ENCODE assay signal across 27 cellular contexts in genomic region chr15:77721963-77722362, GRCh38.
"Had no signal": no experiment of that assay in that cellular context is flagged by ENCODE, and none has a peak within 500 bp of the region (broad histone marks: within the 10 kb centered on the region; RNA-seq: fewer than 3 reads in every experiment).

No MANE protein-coding gene starts in this region.

- H3K4me1 Mint-ChIP-seq: naive B cell; natural killer cell; stimulated activated naive B cell treated with anti-CD40 and anti-IgM and Interleukin-4, amounts not matched to agents 10 μg/mL and 1 μg/mL and 100 μg/mL, for 72 hours had no signal

- H3K36me3 ChIP-seq: left ventricle myocardium inferior, neural progenitor cell, neutrophil, ovary, right atrium auricular region, stomach, thyroid gland, transverse colon, upper lobe of left lung, vagina had no signal

- ATAC-seq: natural killer cell; sciatic nerve; stimulated activated naive B cell treated with anti-CD40 and anti-IgM and Interleukin-4, amounts not matched to agents 10 μg/mL and 1 μg/mL and 100 μg/mL, for 72 hours; stimulated activated naive CD8-positive, alpha-beta T cell treated with anti-CD3 and anti-CD28 coated beads, Interleukin-15, Interleukin-2, amounts not matched to agents 100 U/mL and 50 U/mL, for 24 hours had no signal

- H3K27ac ChIP-seq: left ventricle myocardium inferior, neural progenitor cell, neutrophil, ovary, right atrium auricular region, skin epidermis, stomach, testis, thyroid gland, transverse colon, upper lobe of left lung, vagina had no signal

- H3K9ac ChIP-seq: neural progenitor cell had no signal

- H3K27ac Mint-ChIP-seq: naive B cell; natural killer cell; neural progenitor cell; progenitor cell of endocrine pancreas; stimulated activated naive B cell treated with anti-CD40 and anti-IgM and Interleukin-4, amounts not matched to agents 10 μg/mL and 1 μg/mL and 100 μg/mL, for 72 hours had no signal

- H3K36me3 Mint-ChIP-seq: mesothelial cell of epicardium; naive B cell; natural killer cell; neural progenitor cell; stimulated activated naive B cell treated with anti-CD40 and anti-IgM and Interleukin-4, amounts not matched to agents 10 μg/mL and 1 μg/mL and 100 μg/mL, for 72 hours had no signal

- H3K9me3 ChIP-seq: left ventricle myocardium inferior, neutrophil, ovary, right atrium auricular region, stomach, testis, thyroid gland, transverse colon, upper lobe of left lung, vagina had no signal

- H3K4me2 ChIP-seq: neural progenitor cell had no signal

- H3K27me3 Mint-ChIP-seq: progenitor cell of endocrine pancreas had no signal

- H3K9me3 Mint-ChIP-seq: mesothelial cell of epicardium; naive B cell; natural killer cell; nephron progenitor cell; neural progenitor cell; stimulated activated naive B cell treated with anti-CD40 and anti-IgM and Interleukin-4, amounts not matched to agents 10 μg/mL and 1 μg/mL and 100 μg/mL, for 72 hours had no signal

- H2AFZ ChIP-seq: neural progenitor cell had no signal

- H3K4me3 ChIP-seq: left ventricle myocardium inferior, lung, neural progenitor cell, ovary, right atrium auricular region, skin epidermis, stomach, testis, thyroid gland, transverse colon, upper lobe of left lung, vagina had no signal

- H3K27me3 ChIP-seq: neural progenitor cell, ovary, right atrium auricular region, testis, thyroid gland, upper lobe of left lung, vagina had no signal

- H3K4me1 ChIP-seq: right atrium auricular region, stomach, testis, thyroid gland, transverse colon, upper lobe of left lung, vagina had no signal

- H3K4me3 Mint-ChIP-seq: mesothelial cell of epicardium; naive B cell; natural killer cell; nephron progenitor cell; neural progenitor cell; stimulated activated naive B cell treated with anti-CD40 and anti-IgM and Interleukin-4, amounts not matched to agents 10 μg/mL and 1 μg/mL and 100 μg/mL, for 72 hours had no signal

- DNase-seq: islet precursor cell; left ventricle myocardium inferior; mesendoderm; naive B cell; natural killer cell; nephron progenitor cell; ovary; stimulated activated CD4-positive, alpha-beta T cell treated with anti-CD3 and anti-CD28 coated beads, Interleukin-12 subunit alpha, Interleukin-12 subunit beta, amount 100 ng/mL, for 4 hours; stimulated activated CD4-positive, alpha-beta T cell treated with anti-CD3 and anti-CD28 coated beads, Interleukin-15, amount 100 ng/mL, for 24 hours; stimulated activated CD4-positive, alpha-beta T cell treated with anti-CD3 and anti-CD28 coated beads, Interleukin-2, amount 100 ng/mL, for 24 hours; stimulated activated CD4-positive, alpha-beta T cell treated with anti-CD3 and anti-CD28 coated beads, Interleukin-4, amount 100 ng/mL, for 1 hour; stimulated activated naive B cell treated with anti-CD40 and anti-IgM and Interleukin-4, amounts not matched to agents 10 μg/mL and 1 μg/mL and 100 μg/mL, for 72 hours; stimulated activated naive CD8-positive, alpha-beta T cell treated with anti-CD3 and anti-CD28 coated beads, Interleukin-15, Interleukin-2, amounts not matched to agents 100 U/mL and 50 U/mL, for 24 hours; stomach; testis; thyroid gland; transverse colon; upper lobe of left lung had no signal
